ENCODE assay signal across 2 cellular contexts in genomic region chr6:136528477-136528876, GRCh38.
TF ChIP-seq lines count a peak whose summit lies in the region.

No MANE protein-coding gene starts in this region.

TF ChIP-seq in GM23338, 12 proteins besides CTCF, POLR2A, EP300 and RAD21 (continued from another document):
- TF ChIP-seq REST (IDR thresholded peaks at IDR 0.05; ENCODE audit: unreplicated experiment) = no peak
- TF ChIP-seq POLR2AphosphoS5 (IDR thresholded peaks at IDR 0.05; ENCODE audit: low read depth) = no peak
- no peak for TF ChIP-seq EZH2phosphoT487 (IDR thresholded peaks at IDR 0.05; ENCODE audit: unreplicated experiment)
- TF ChIP-seq STAT1 (IDR thresholded peaks at IDR 0.05; ENCODE audit: unreplicated experiment) = no peak
- TF ChIP-seq ZNF114 (CRISPR knock-in tag; IDR thresholded peaks at IDR 0.05) = no peak
- no peak for TF ChIP-seq ETS1 (IDR thresholded peaks at IDR 0.05)
- TF ChIP-seq CREB1 (CRISPR knock-in tag; IDR thresholded peaks at IDR 0.05; ENCODE audit: low read depth) = no peak

TF ChIP-seq in WTC11, 78 proteins besides CTCF, POLR2A, EP300 and RAD21 (continued from another document):
- TF ChIP-seq PRDM15 (CRISPR knock-in tag; IDR thresholded peaks at IDR 0.05) = no peak
